11 cellular contexts compared by ENCODE assay signal in genomic region chr12:29741342-29742241, GRCh38. TPM values are rescaled to one million over a fixed set of nuclear protein-coding genes. Genes with fewer than 3 reads are reported as not detected.
DNase-seq lines count a peak whose midpoint lies in the region; ATAC-seq and TF ChIP-seq lines count a peak whose summit lies in the region.
"Had no signal": no experiment of that assay in that cellular context is flagged by ENCODE, and none has a peak within 500 bp of the region (broad histone marks: within the 10 kb centered on the region; RNA-seq: fewer than 3 reads in every experiment).

No MANE protein-coding gene starts in this region.

- H3K27me3 Mint-ChIP-seq in T-cell, result no peaks in the 10 kb centered on the region

- H3K4me3 Mint-ChIP-seq in T-cell, result no peak overlapping the region

- H3K4me1 Mint-ChIP-seq in T-cell, result no peaks in the 10 kb centered on the region

- TF ChIP-seq POLR2A in transverse colon (IDR thresholded peaks at IDR 0.05), result no peak

- peak; percentile 74 for DNase-seq in COLO829 (ENCODE audit: low spot score)
- DNase-seq in adipocyte (ENCODE audit: low read depth), result peak; percentile 70
- DNase-seq in fibroblast of the conjunctiva (ENCODE audit: low read depth), result peak; percentile 68
- DNase-seq in psoas muscle, result no peak
- no peak for DNase-seq in T-cell
- DNase-seq in transverse colon, result no peak
- DNase-seq: left colon, NCI-H1417 treated with DMSO at 0.1 percent for 48 hours, PC-3 had no signal

- H3K9me3 ChIP-seq in adipocyte (ENCODE audit: control insufficient read depth, low read length) (no peaks in the 10 kb centered on the region), psoas muscle (no peaks in the 10 kb centered on the region), transverse colon (no peaks in the 10 kb centered on the region)

- H3K27me3 ChIP-seq in adipocyte (replicated peaks; ENCODE audit: control insufficient read depth, insufficient read depth, low read length), result no peaks in the 10 kb centered on the region
- H3K27me3 ChIP-seq in psoas muscle (ENCODE audit: insufficient read depth in 3 of 3, low read length in 2 of 3), result no peaks in the 10 kb centered on the region
- H3K27me3 ChIP-seq in transverse colon, result no peaks in the 10 kb centered on the region

- peak overlapping the region; percentile 27 for H3K9ac ChIP-seq in adipocyte (ENCODE audit: low read length)

- ATAC-seq in psoas muscle (peak in 2 of 4 donors; percentile 17 to 23), T-cell (replicated peaks in 1 of 4) (no peak), HG03108 (IDR thresholded peaks at IDR 0.05; ENCODE audit: unreplicated experiment) (no peak), GM18909 (IDR thresholded peaks at IDR 0.05; ENCODE audit: poor library complexity, unreplicated experiment) (no peak)
- ATAC-seq: left colon, PC-3 had no signal

- H3K27ac ChIP-seq in psoas muscle (peak overlapping the region; percentile 74), transverse colon (peak overlapping the region in 1 of 4 donors; percentile 15)

- in situ Hi-C loops in transverse colon (cut with MboI; ENCODE audit: low pct_ligation_motif_present in 1 of 4, low pct_unique_long_range_greater_than_20kb in 1 of 4, low sequenced_read_pairs in 3 of 4), result no loop called here

- H3K4me3 ChIP-seq in adipocyte (ENCODE audit: low read length) (peak overlapping the region; percentile 55), psoas muscle (no peak overlapping the region), transverse colon (no peak overlapping the region)

- POLR2A ChIA-PET in T-cell (lab: Charles Lee), result no interaction called here

- H3K4me1 ChIP-seq in adipocyte (ENCODE audit: control insufficient read depth, insufficient read depth, low read length), result peaks cover 64% of the 10 kb centered on the region
- H3K4me1 ChIP-seq in psoas muscle, result peaks cover 74% of the 10 kb centered on the region
- H3K4me1 ChIP-seq in transverse colon, result peaks cover 0 to 2% (median 0%) of the 10 kb centered on the region in 4 donors

- TF ChIP-seq EP300 in transverse colon (IDR thresholded peaks at IDR 0.05; ENCODE audit: low read depth), result no peak

- no peak overlapping the region for H3K27ac Mint-ChIP-seq in T-cell

- WGBS in psoas muscle, 3 donors, result 48 to 64% (median 56%) methylated on average over 7 of the region's 7 CpGs
- 74 to 89% methylated on average over 6 to 7 of the region's 7 CpGs for WGBS in transverse colon (ENCODE audit: low coverage in 1 of 2), 2 donors

- intact Hi-C loops in psoas muscle (cut with DNase I) (loop anchor here in 1 of 2 donors (5.0 kb wide), 1 partner anchor 41 kb away; the partner anchor contains the start of gene TMTC1), transverse colon (cut with DNase I; ENCODE audit: low total_unique reads) (no loop called here)

- no peaks in the 10 kb centered on the region for H3K36me3 ChIP-seq in adipocyte (ENCODE audit: control insufficient read depth, insufficient read depth, low read length, severe bottlenecking)
- no peaks in the 10 kb centered on the region for H3K36me3 ChIP-seq in psoas muscle (ENCODE audit: insufficient read depth in 1 of 2, low read depth in 1 of 2)
- H3K36me3 ChIP-seq in transverse colon, result no peaks in the 10 kb centered on the region

- no peaks in the 10 kb centered on the region for H3K36me3 Mint-ChIP-seq in T-cell

- TF ChIP-seq CTCF in psoas muscle (IDR thresholded peaks at IDR 0.05) (no peak), transverse colon (IDR thresholded peaks at IDR 0.05) (no peak)

- no peaks in the 10 kb centered on the region for H3K9me3 Mint-ChIP-seq in T-cell

- CTCF ChIA-PET in T-cell (lab: Charles Lee), result interaction anchor here in 1 of 2 donors (0.6 kb wide), 1 partner anchor 23 kb away, joined by 9 read pairs; no protein-coding TSS in a partner anchor

RNA-seq across cellular contexts. Expression of gene TMTC1, which starts 42.1 kb away (rescaled TPM):
- total RNA-seq in psoas muscle (10 to 100 TPM; 30.4 to 45.8 (median 39.5) TPM), T-cell (under 1 TPM in 4 of 5 donors, not detected in 1; 0.10 to 0.44 (median 0.29) TPM), transverse colon (10 to 100 TPM; 10.2 to 26.9 (median 16.9) TPM)
- polyA plus RNA-seq in psoas muscle, result 10 to 100 TPM; 15.8 to 29.8 (median 24.7) TPM

Comparison
In these comparisons a context has a peak if more than half of its experiments do, and no peak if none do; other contexts are left out.
1. DNase-seq: peak in COLO829 (single experiment), adipocyte (single experiment) and fibroblast of the conjunctiva (single experiment); none in psoas muscle (0 of 2), T-cell (0 of 34) and transverse colon (single experiment).
2. RNA of gene TMTC1, which starts 42.1 kb away (total RNA-seq): 30.4 to 45.8 TPM in psoas muscle and 10.2 to 26.9 TPM in transverse colon; 0.10 to 0.44 TPM in T-cell; every median in the first group is over 4 times any median in the second.